Comparison of ENCODE assay signal across 1 cellular context in the genomic region with DNA sequence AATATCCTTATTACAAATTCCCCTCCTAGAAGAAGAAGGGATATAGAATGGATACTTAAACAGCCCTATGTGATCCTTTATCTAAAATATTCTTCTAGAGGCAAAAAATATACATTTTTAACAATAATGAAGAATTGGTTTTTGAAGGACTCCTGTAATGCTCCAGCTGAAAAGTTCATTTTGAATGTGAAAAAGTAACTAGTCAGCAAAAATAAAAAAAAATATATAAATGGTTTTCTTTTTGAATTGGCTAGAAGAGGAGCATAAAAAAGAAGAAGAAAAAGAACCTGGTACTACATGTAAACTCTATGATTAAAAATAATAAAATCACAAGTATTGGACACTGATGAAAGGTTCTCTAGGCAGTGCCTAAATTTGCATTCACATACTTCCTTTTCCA.
A peak's percentile ranks its signal among the peaks of the same experiment; 100 is the strongest.
TF ChIP-seq lines count a peak whose summit lies in the region.

No MANE protein-coding gene starts in this region.

TF ChIP-seq in K562, 482 proteins besides CTCF, POLR2A, EP300 and RAD21 (continued from another document):
- TF ChIP-seq, protein P1, sequence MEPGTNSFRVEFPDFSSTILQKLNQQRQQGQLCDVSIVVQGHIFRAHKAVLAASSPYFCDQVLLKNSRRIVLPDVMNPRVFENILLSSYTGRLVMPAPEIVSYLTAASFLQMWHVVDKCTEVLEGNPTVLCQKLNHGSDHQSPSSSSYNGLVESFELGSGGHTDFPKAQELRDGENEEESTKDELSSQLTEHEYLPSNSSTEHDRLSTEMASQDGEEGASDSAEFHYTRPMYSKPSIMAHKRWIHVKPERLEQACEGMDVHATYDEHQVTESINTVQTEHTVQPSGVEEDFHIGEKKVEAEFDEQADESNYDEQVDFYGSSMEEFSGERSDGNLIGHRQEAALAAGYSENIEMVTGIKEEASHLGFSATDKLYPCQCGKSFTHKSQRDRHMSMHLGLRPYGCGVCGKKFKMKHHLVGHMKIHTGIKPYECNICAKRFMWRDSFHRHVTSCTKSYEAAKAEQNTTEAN (CRISPR knock-in tag; IDR thresholded peaks at IDR 0.05): no peak
- TF ChIP-seq ZNF316 (IDR thresholded peaks at IDR 0.05) (peak; percentile 76), TCF7L2 (IDR thresholded peaks at IDR 0.05; ENCODE audit: low read depth, low read length) (no peak), ZC3H11A (IDR thresholded peaks at IDR 0.05; ENCODE audit: low read depth, low read length) (no peak), MAFG (tag; conservative IDR thresholded peaks at IDR 0.05) (peak; percentile 44; the same call in 1 of the 2 replicates), CTBP1 (IDR thresholded peaks at IDR 0.05; ENCODE audit: borderline replicate concordance) (no peak), MAFK (IDR thresholded peaks at IDR 0.05; ENCODE audit: low read length) (peak; percentile 62; the same call in 1 of the 2 replicates), NFXL1 (CRISPR knock-in tag; IDR thresholded peaks at IDR 0.05) (no peak)
